Comparison of ENCODE assay signal across 33 cellular contexts in the genomic region with DNA sequence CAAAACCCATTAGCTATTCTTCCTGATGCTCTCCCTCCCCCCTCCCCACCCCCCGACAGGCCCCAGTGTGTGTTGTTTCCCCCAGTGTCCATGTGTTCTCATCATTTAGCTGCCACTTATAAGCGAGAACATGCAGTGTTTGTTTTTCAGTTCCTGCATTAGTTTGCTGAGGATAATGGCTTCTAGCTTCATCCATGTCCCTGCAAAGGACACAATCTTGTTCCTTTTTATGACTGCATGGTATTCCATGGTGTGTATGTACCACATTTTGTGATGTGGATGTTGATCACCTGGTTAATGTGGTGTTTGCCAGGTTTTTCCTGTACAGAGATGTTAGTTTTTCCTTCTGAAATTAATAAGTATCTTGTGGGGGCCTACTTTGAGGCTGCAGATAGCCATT. TPM values are rescaled to one million over a fixed set of nuclear protein-coding genes. Genes with fewer than 3 reads are reported as not detected.
"Had no signal": no experiment of that assay in that cellular context is flagged by ENCODE, and none has a peak within 500 bp of the region (broad histone marks: within the 10 kb centered on the region; RNA-seq: fewer than 3 reads in every experiment).

No MANE protein-coding gene starts in this region.

- FAIRE-seq: astrocyte, bronchial epithelial cell had no signal

- H3K36me3 ChIP-seq: adrenal gland, ascending aorta, brain microvascular endothelial cell, breast epithelium, cardiac muscle cell had no signal

- ATAC-seq: activated naive CD4-positive, alpha-beta T cell treated with anti-CD3 and anti-CD28 coated beads, Interleukin-2, amount 50 U/mL, for 72 hours; activated naive CD8-positive, alpha-beta T cell treated with anti-CD3 and anti-CD28 coated beads, Interleukin-2, amount 50 U/mL, for 24 hours; activated T-cell treated with anti-CD3 and anti-CD28 coated beads, Interleukin-2, amount 50 U/mL, for 4 hours; activated T-cell treated with anti-CD3 and anti-CD28 coated beads, Interleukin-2, amount 50 U/mL, for 72 hours; activated T-helper 17 cell treated with anti-CD3 and anti-CD28 coated beads, Interleukin-2, amount 50 U/mL, for 72 hours; body of pancreas had no signal

- DNase-seq: activated effector memory CD4-positive, alpha-beta T cell treated with anti-CD3 and anti-CD28 coated beads, Interleukin-2, amount 50 U/mL, for 16 hours; activated effector memory CD4-positive, alpha-beta T cell treated with Interleukin-2 at 50 U/mL for 16 hours; activated gamma-delta T cell; activated gamma-delta T cell treated with Interleukin-2 at 50 U/mL for 16 hours; activated naive CD4-positive, alpha-beta T cell; activated naive CD4-positive, alpha-beta T cell treated with anti-CD3 and anti-CD28 coated beads for 36 hours; activated naive CD4-positive, alpha-beta T cell treated with anti-CD3 and anti-CD28 coated beads, Interleukin-2, amount 10 ng/mL, durations not matched to agents 7 days and 5 days; activated naive CD4-positive, alpha-beta T cell treated with anti-CD3 and anti-CD28 coated beads, Interleukin-2, amount 50 U/mL, for 16 hours; activated naive CD4-positive, alpha-beta T cell treated with Interleukin-2 at 50 U/mL for 16 hours; activated naive CD8-positive, alpha-beta T cell treated with anti-CD3 and anti-CD28 coated beads for 36 hours; activated naive CD8-positive, alpha-beta T cell treated with anti-CD3 and anti-CD28 coated beads, Interleukin-2, amount 10 ng/mL, durations not matched to agents 7 days and 5 days; activated naive CD8-positive, alpha-beta T cell treated with anti-CD3 and anti-CD28 coated beads, Interleukin-2, amount 50 U/mL, for 24 hours; activated T-cell treated with anti-CD3 and anti-CD28 coated beads, Interleukin-2, amount 50 U/mL, for 24 hours; activated T-cell treated with anti-CD3 and anti-CD28 coated beads, Interleukin-2, amount 50 U/mL, for 4 hours; activated T-cell treated with anti-CD3 and anti-CD28 coated beads, Interleukin-2, amount 50 U/mL, for 48 hours; activated T-cell treated with anti-CD3 and anti-CD28 coated beads, Interleukin-2, amount 50 U/mL, for 72 hours; adrenal gland; amniotic stem cell; amygdala; anterior cingulate cortex; aorta; body of pancreas; brain microvascular endothelial cell; caudate nucleus; central memory CD4-positive, alpha-beta T cell; cerebellar nuclear complex had no signal

- H3K4me1 ChIP-seq: adrenal gland, ascending aorta, breast epithelium had no signal

- H3K27me3 ChIP-seq: adrenal gland, ascending aorta, body of pancreas, brain microvascular endothelial cell, breast epithelium, cardiac muscle cell had no signal

- H3K4me3 ChIP-seq: adrenal gland, ascending aorta, body of pancreas, breast epithelium, cardiac muscle cell had no signal

- H3K9me3 ChIP-seq: adrenal gland, ascending aorta, body of pancreas, breast epithelium had no signal

- H3K27ac ChIP-seq: adrenal gland, ascending aorta, body of pancreas, brain microvascular endothelial cell, breast epithelium, cardiac muscle cell had no signal

RNA-seq across cellular contexts. Expression of gene TDRD12, which starts 31.5 kb away (rescaled TPM):
- total RNA-seq: astrocyte had no signal
